In genomic region chr2:226836548-226836885, GRCh38 we compare ENCODE assay signal across 1 cellular context.
TF ChIP-seq lines count a peak whose summit lies in the region.

No MANE protein-coding gene starts in this region.

TF ChIP-seq in HepG2, 621 proteins besides CTCF, POLR2A, EP300 and RAD21 (continued from another document and continues in another):
- 0 out of 2 replicates have a peak, but pooled peaks have one; percentile 7 for TF ChIP-seq MYPOP (CRISPR knock-in tag; IDR thresholded peaks at IDR 0.05)
- TF ChIP-seq ZNF414 (CRISPR knock-in tag; IDR thresholded peaks at IDR 0.05): no peak
- no peak for TF ChIP-seq CBFB (CRISPR knock-in tag; IDR thresholded peaks at IDR 0.05)
- TF ChIP-seq LRRFIP1 (CRISPR knock-in tag; conservative IDR thresholded peaks at IDR 0.05): no peak
- no peak for TF ChIP-seq ATF6 (CRISPR knock-in tag; conservative IDR thresholded peaks at IDR 0.05)
- no peak for TF ChIP-seq NFE2L1 (CRISPR knock-in tag; IDR thresholded peaks at IDR 0.05; ENCODE audit: borderline replicate concordance)
- no peak for TF ChIP-seq MBNL3 (CRISPR knock-in tag; conservative IDR thresholded peaks at IDR 0.05)
- TF ChIP-seq IRX3 (CRISPR knock-in tag; IDR thresholded peaks at IDR 0.05; ENCODE audit: borderline replicate concordance, low read depth): no peak
- no peak for TF ChIP-seq ATAD3A (CRISPR knock-in tag; IDR thresholded peaks at IDR 0.05)
- TF ChIP-seq TCF7 (IDR thresholded peaks at IDR 0.05; ENCODE audit: low read depth): no peak; the same call in 1 of the 2 replicates
- TF ChIP-seq ARNT (IDR thresholded peaks at IDR 0.05): no peak
- TF ChIP-seq ZNF790 (CRISPR knock-in tag; IDR thresholded peaks at IDR 0.05; ENCODE audit: borderline replicate concordance): 0 out of 2 replicates have a peak, but pooled peaks have one; percentile 3
- no peak for TF ChIP-seq HDAC1 (CRISPR knock-in tag; IDR thresholded peaks at IDR 0.05)
- no peak for TF ChIP-seq ZNF33A (CRISPR knock-in tag; IDR thresholded peaks at IDR 0.05; ENCODE audit: borderline replicate concordance)
- TF ChIP-seq FUBP1 (CRISPR knock-in tag; IDR thresholded peaks at IDR 0.05; ENCODE audit: borderline replicate concordance): no peak
- TF ChIP-seq ZIK1 (CRISPR knock-in tag; IDR thresholded peaks at IDR 0.05; ENCODE audit: borderline replicate concordance, low read depth): no peak
- TF ChIP-seq GTF3A (CRISPR knock-in tag; conservative IDR thresholded peaks at IDR 0.05): peak; percentile 13; the same call in 1 of the 2 replicates
- TF ChIP-seq KMT2A (CRISPR knock-in tag; IDR thresholded peaks at IDR 0.05): no peak
- TF ChIP-seq ZBTB14 (CRISPR knock-in tag; IDR thresholded peaks at IDR 0.05): no peak
- no peak for TF ChIP-seq TEF (CRISPR knock-in tag; IDR thresholded peaks at IDR 0.05)
- no peak for TF ChIP-seq SP140L (CRISPR knock-in tag; IDR thresholded peaks at IDR 0.05; ENCODE audit: borderline replicate concordance)
- TF ChIP-seq SMYD3 (CRISPR knock-in tag; IDR thresholded peaks at IDR 0.05): 0 out of 2 replicates have a peak, but pooled peaks have one; percentile 65
- no peak for TF ChIP-seq RERE (CRISPR knock-in tag; IDR thresholded peaks at IDR 0.05; ENCODE audit: low read depth)
- no peak for TF ChIP-seq TOPORS (CRISPR knock-in tag; IDR thresholded peaks at IDR 0.05)
- no peak for TF ChIP-seq ZNF225 (CRISPR knock-in tag; IDR thresholded peaks at IDR 0.05)
- no peak; the same call in 1 of the 2 replicates for TF ChIP-seq ZFAT (CRISPR knock-in tag; conservative IDR thresholded peaks at IDR 0.05)
- no peak for TF ChIP-seq ZNF614 (CRISPR knock-in tag; IDR thresholded peaks at IDR 0.05; ENCODE audit: borderline replicate concordance)
- TF ChIP-seq TBX2 (CRISPR knock-in tag; IDR thresholded peaks at IDR 0.05; ENCODE audit: borderline replicate concordance): no peak
- TF ChIP-seq FOXA3 (CRISPR knock-in tag; IDR thresholded peaks at IDR 0.05): no peak
- no peak for TF ChIP-seq ZNF275 (CRISPR knock-in tag; IDR thresholded peaks at IDR 0.05; ENCODE audit: borderline replicate concordance)
- no peak for TF ChIP-seq MED13 (CRISPR knock-in tag; IDR thresholded peaks at IDR 0.05)
- no peak for TF ChIP-seq IKZF5 (CRISPR knock-in tag; IDR thresholded peaks at IDR 0.05)
- 0 out of 2 replicates have a peak, but pooled peaks have one; percentile 6 for TF ChIP-seq NFIC (IDR thresholded peaks at IDR 0.05; ENCODE audit: low read length)
- no peak for TF ChIP-seq KLF12 (CRISPR knock-in tag; IDR thresholded peaks at IDR 0.05; ENCODE audit: borderline replicate concordance)
- TF ChIP-seq SP1 (IDR thresholded peaks at IDR 0.05): no peak
- no peak for TF ChIP-seq SP1 (CRISPR knock-in tag; IDR thresholded peaks at IDR 0.05)
- TF ChIP-seq CENPT (CRISPR knock-in tag; IDR thresholded peaks at IDR 0.05; ENCODE audit: low read depth): no peak
- TF ChIP-seq ARNT2 (CRISPR knock-in tag; IDR thresholded peaks at IDR 0.05; ENCODE audit: low read depth): no peak
- TF ChIP-seq NFIB (CRISPR knock-in tag; IDR thresholded peaks at IDR 0.05; ENCODE audit: borderline replicate concordance): no peak
- TF ChIP-seq ZBTB25 (CRISPR knock-in tag; IDR thresholded peaks at IDR 0.05): peak; percentile 0; the same call in 1 of the 2 replicates
- TF ChIP-seq MAFK (conservative IDR thresholded peaks at IDR 0.05 in 1 of 2, IDR thresholded peaks at IDR 0.05 in 1 of 2; ENCODE audit: low read length in 2 of 2): peak in 1 of 2 experiments; percentile 19; a peak in 1 of 4 replicates
